In the genomic region with DNA sequence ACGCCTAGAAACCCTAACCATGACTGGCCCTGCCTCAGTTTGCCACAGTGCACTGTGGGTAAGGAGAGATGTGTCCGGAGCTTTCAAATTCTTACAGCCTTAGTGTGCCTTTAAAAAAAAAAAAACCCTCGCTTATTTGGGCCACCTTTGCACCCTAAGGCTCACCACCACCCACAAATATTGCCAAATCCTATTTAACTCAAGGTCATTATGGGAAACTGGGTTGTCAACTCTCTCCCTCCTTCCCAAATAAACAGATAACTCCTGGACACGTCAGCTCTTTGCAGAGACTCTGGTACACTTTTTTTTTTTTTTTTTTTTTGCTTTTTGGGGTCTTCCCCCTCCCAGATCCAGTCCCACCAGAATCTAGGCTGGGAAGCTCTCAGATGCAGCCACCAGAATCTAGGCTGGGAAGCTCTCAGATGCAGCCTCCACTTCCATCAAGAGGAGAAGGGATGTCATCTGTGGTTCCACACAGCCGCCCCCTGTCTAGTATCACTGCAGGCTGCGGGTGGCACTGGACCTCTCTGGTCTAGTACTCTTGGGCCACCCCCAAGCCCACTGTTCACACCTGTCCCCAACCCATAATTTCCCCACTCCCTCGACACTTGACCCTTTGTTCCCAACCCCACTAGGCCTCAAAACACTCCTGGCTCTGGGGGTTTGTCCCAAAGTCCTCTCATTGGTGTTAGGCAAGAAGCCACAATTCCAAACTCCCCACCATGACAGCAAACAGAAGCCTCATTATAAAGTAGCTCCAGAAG, we compare ENCODE assay signal across 10 cellular contexts. TPM values are rescaled to one million over a fixed set of nuclear protein-coding genes. Genes with fewer than 3 reads are reported as not detected.
DNase-seq lines count a peak whose midpoint lies in the region; ATAC-seq and TF ChIP-seq lines count a peak whose summit lies in the region.
"Had no signal": no experiment of that assay in that cellular context is flagged by ENCODE, and none has a peak within 500 bp of the region (broad histone marks: within the 10 kb centered on the region; RNA-seq: fewer than 3 reads in every experiment).

No MANE protein-coding gene starts in this region.

- no peak for ATAC-seq in right cardiac atrium
- ATAC-seq in left ventricle myocardium superior: no peak
- no peak for ATAC-seq in naive thymus-derived CD8-positive, alpha-beta T cell
- no peak for ATAC-seq in HG03442 (IDR thresholded peaks at IDR 0.05; ENCODE audit: unreplicated experiment)

- H3K36me3 Mint-ChIP-seq in naive thymus-derived CD8-positive, alpha-beta T cell: peaks cover 0 to 30% (median 6%) of the 10 kb centered on the region in 3 donors

- H3K4me1 Mint-ChIP-seq in naive thymus-derived CD8-positive, alpha-beta T cell: peaks cover 49 to 74% (median 69%) of the 10 kb centered on the region in 4 donors

- H3K27ac ChIP-seq in right cardiac atrium (ENCODE audit: low read length): peak overlapping the region; percentile 98
- peak overlapping the region; percentile 97 for H3K27ac ChIP-seq in colonic mucosa

- peaks cover 8% of the 10 kb centered on the region for H3K4me1 ChIP-seq in right cardiac atrium (ENCODE audit: control insufficient read depth, insufficient read depth, low read length)
- H3K4me1 ChIP-seq in colonic mucosa: peaks cover 2% of the 10 kb centered on the region

- H3K36me3 ChIP-seq in colonic mucosa: no peaks in the 10 kb centered on the region

- 78% methylated on average over 7 of the region's 7 CpGs for whole genome bisulfite sequencing in right cardiac atrium

- H3K27ac Mint-ChIP-seq in naive thymus-derived CD8-positive, alpha-beta T cell: peak overlapping the region; percentile 22 to 97 (median 88)

- POLR2A ChIA-PET in naive thymus-derived CD8-positive, alpha-beta T cell (lab: Charles Lee): interaction anchor here (0.6 to 10.2 kb wide), 4 partner anchors 12 to 436 kb away, joined by 3 to 269 read pairs (median 18); no protein-coding TSS in a partner anchor

- H3K27me3 ChIP-seq in right cardiac atrium (ENCODE audit: control insufficient read depth, insufficient read depth): no peaks in the 10 kb centered on the region
- no peaks in the 10 kb centered on the region for H3K27me3 ChIP-seq in colonic mucosa

- H3K9me3 Mint-ChIP-seq in naive thymus-derived CD8-positive, alpha-beta T cell: no peaks in the 10 kb centered on the region

- peaks cover 0 to 7% (median 0%) of the 10 kb centered on the region in 5 donors for H3K27me3 Mint-ChIP-seq in naive thymus-derived CD8-positive, alpha-beta T cell

- H3K4me3 Mint-ChIP-seq in naive thymus-derived CD8-positive, alpha-beta T cell: peak overlapping the region; percentile 96 to 100 (median 99)

- H3K9ac ChIP-seq in colonic mucosa (ENCODE audit: low read depth in 2 of 2, low read length in 2 of 2): peak overlapping the region in 1 of 2 donors; percentile 82

- intact Hi-C loops in right cardiac atrium (cut with DNase I) (loop anchor here in 3 of 4 donors (5.0 to 10.0 kb wide), 5 partner anchors 57 to 207 kb away; no protein-coding TSS in a partner anchor), left ventricle myocardium superior (cut with micrococcal nuclease) (no loop called here), colonic mucosa (cut with DNase I) (loop anchor here (2.0 to 5.0 kb wide), 2 partner anchors 136 to 207 kb away; no protein-coding TSS in a partner anchor)

- H3K4me3 ChIP-seq in right cardiac atrium (ENCODE audit: low read length) (peak overlapping the region; percentile 78), colonic mucosa (peak overlapping the region; percentile 86)

- DNase-seq in right cardiac atrium (no peak), left ventricle myocardium superior (no peak), colonic mucosa (no peak), NCI-H748 (lab: John Stamatoyannopoulos, UW; ENCODE audit: unreplicated experiment) (no peak), NCI-H2171 treated with DMSO at 0.1 percent for 48 hours (lab: John Stamatoyannopoulos, UW) (no peak)
- no peak for DNase-seq in naive thymus-derived CD8-positive, alpha-beta T cell
- DNase-seq in activated CD4-positive, CD25-positive, alpha-beta regulatory T cell (lab: John Stamatoyannopoulos, UW): no peak
- DNase-seq: activated CD4-positive, alpha-beta T cell treated with anti-CD3 and anti-CD28 coated beads, Interleukin-2, amount 50 U/mL, for 48 hours; NCI-H524 had no signal

- H3K9me3 ChIP-seq in right cardiac atrium (ENCODE audit: control insufficient read depth, low read length) (no peaks in the 10 kb centered on the region), colonic mucosa (no peaks in the 10 kb centered on the region)

- TF ChIP-seq CTCF in colonic mucosa (IDR thresholded peaks at IDR 0.05): no peak

RNA-seq across cellular contexts. Expression of a gene that starts 3.4 kb away (rescaled TPM):
- total RNA-seq in right cardiac atrium: 10 to 100 TPM; 83.0 to 97.0 (median 83.5) TPM
- 53.6 TPM for polyA plus RNA-seq in right cardiac atrium
- 79.6 TPM for total RNA-seq in left ventricle myocardium superior
- total RNA-seq in colonic mucosa: 100 to 1,000 TPM in 1 of 2 donors, 10 to 100 TPM in 1; 69.6 to 120 TPM
- total RNA-seq in naive thymus-derived CD8-positive, alpha-beta T cell: 10 to 100 TPM; 86.4 to 91.0 TPM
- polyA plus RNA-seq in naive thymus-derived CD8-positive, alpha-beta T cell: 10 to 100 TPM; 17.7 to 31.0 (median 20.4) TPM

RNA-seq across cellular contexts. Expression of a gene that starts 29.3 kb away (rescaled TPM):
- total RNA-seq in right cardiac atrium (not detected), left ventricle myocardium superior (not detected), colonic mucosa (not detected)
- not detected for polyA plus RNA-seq in right cardiac atrium
- total RNA-seq in naive thymus-derived CD8-positive, alpha-beta T cell: not detected
- not detected for polyA plus RNA-seq in naive thymus-derived CD8-positive, alpha-beta T cell
